Comparison of ENCODE assay signal across 1 cellular context in genomic region chr17:19495828-19496227, GRCh38.
TF ChIP-seq lines count a peak whose summit lies in the region.

No MANE protein-coding gene starts in this region.

TF ChIP-seq in GM23338, 12 proteins besides CTCF, POLR2A, EP300 and RAD21 (continued from another document):
- TF ChIP-seq ZNF462 (CRISPR knock-in tag; IDR thresholded peaks at IDR 0.05) (no peak), STAT1 (IDR thresholded peaks at IDR 0.05; ENCODE audit: unreplicated experiment) (no peak)
